ENCODE assay signal across 16 cellular contexts in genomic region chr1:63795455-63795854, GRCh38. TPM values are rescaled to one million over a fixed set of nuclear protein-coding genes. Genes with fewer than 3 reads are reported as not detected.
A peak's percentile ranks its signal among the peaks of the same experiment; 100 is the strongest.
DNase-seq lines count a peak whose midpoint lies in the region; ATAC-seq lines count a peak whose summit lies in the region.
"Had no signal": no experiment of that assay in that cellular context is flagged by ENCODE, and none has a peak within 500 bp of the region (broad histone marks: within the 10 kb centered on the region; RNA-seq: fewer than 3 reads in every experiment).

No MANE protein-coding gene starts in this region.

- no peak overlapping the region for H2BK5ac ChIP-seq in mesendoderm (ENCODE audit: low read length)

- H3K9ac ChIP-seq in mesendoderm (ENCODE audit: low read length): no peak overlapping the region

- H4K5ac ChIP-seq in mesendoderm (ENCODE audit: low read length): no peak overlapping the region

- H2AK5ac ChIP-seq in mesendoderm (ENCODE audit: low read length): no peak overlapping the region

- H3K4me1 Mint-ChIP-seq in naive thymus-derived CD8-positive, alpha-beta T cell: peaks cover 0 to 3% (median 0%) of the 10 kb centered on the region in 4 donors
- H3K4me1 Mint-ChIP-seq: IgD-negative memory B cell had no signal

- peaks cover 20% of the 10 kb centered on the region for H3K79me2 ChIP-seq in mesendoderm (ENCODE audit: control insufficient read depth, insufficient read depth, low read length)

- no peak overlapping the region for H2BK120ac ChIP-seq in mesendoderm (ENCODE audit: low read depth, low read length)

- H3K79me1 ChIP-seq in mesendoderm (ENCODE audit: low read length): peaks cover 8% of the 10 kb centered on the region

- H3K4me1 ChIP-seq in mesendoderm (ENCODE audit: control insufficient read depth, low read depth, low read length): peaks cover 25% of the 10 kb centered on the region
- H3K4me1 ChIP-seq: prostate gland had no signal

- peak overlapping the region; percentile 3 for H3K56ac ChIP-seq in mesendoderm (ENCODE audit: low read length)

- no peak overlapping the region for H2BK15ac ChIP-seq in mesendoderm (replicated peaks; ENCODE audit: low read depth)

- H3K18ac ChIP-seq in mesendoderm (ENCODE audit: low read length): peak overlapping the region; percentile 81

- no peaks in the 10 kb centered on the region for H3K27me3 ChIP-seq in mesendoderm (ENCODE audit: insufficient read depth, low read length, poor library complexity)

- peaks cover 0 to 22% (median 7%) of the 10 kb centered on the region in 5 donors for H3K27me3 Mint-ChIP-seq in naive thymus-derived CD8-positive, alpha-beta T cell

- POLR2A ChIA-PET in naive thymus-derived CD8-positive, alpha-beta T cell (lab: Charles Lee): no interaction called here

- DNase-seq in Daoy (ENCODE audit: low read depth) (peak; percentile 13), NCI-H2029 (lab: John Stamatoyannopoulos, UW) (peak; percentile 86), astrocyte of the hippocampus (ENCODE audit: low read depth, low spot score) (peak; percentile 65), mesendoderm (no peak), COR-L47 (lab: John Stamatoyannopoulos, UW) (no peak)
- no peak for DNase-seq in naive thymus-derived CD8-positive, alpha-beta T cell
- DNase-seq in activated naive CD4-positive, alpha-beta T cell treated with anti-CD3 and anti-CD28 coated beads, Interleukin-2, amount 50 U/mL, for 72 hours (ENCODE audit: low spot score in 2 of 2): no peak
- no peak for DNase-seq in central memory CD4-positive, alpha-beta T cell
- DNase-seq: activated CD4-positive, alpha-beta T cell treated with anti-CD3 and anti-CD28 coated beads for 1 hour; activated gamma-delta T cell; HCEC 1CT; hippocampal formation; NK-92 treated with Interleukin-12 subunit alpha and Interleukin-12 subunit beta, amount 100 ng/mL, for 24 hours had no signal

- no peak overlapping the region for H3K23ac ChIP-seq in mesendoderm (ENCODE audit: low read length)

- no peaks in the 10 kb centered on the region for H3K9me3 Mint-ChIP-seq in naive thymus-derived CD8-positive, alpha-beta T cell
- no peaks in the 10 kb centered on the region for H3K9me3 Mint-ChIP-seq in activated naive CD4-positive, alpha-beta T cell treated with anti-CD3 and anti-CD28 coated beads, Interleukin-2, amount 50 U/mL, for 72 hours
- H3K9me3 Mint-ChIP-seq: IgD-negative memory B cell had no signal

- no peak overlapping the region for H3K27ac ChIP-seq in mesendoderm (ENCODE audit: low read depth, low read length)
- H3K27ac ChIP-seq: prostate gland had no signal

- no peak overlapping the region for H3K27ac Mint-ChIP-seq in naive thymus-derived CD8-positive, alpha-beta T cell
- no peak overlapping the region for H3K27ac Mint-ChIP-seq in activated naive CD4-positive, alpha-beta T cell treated with anti-CD3 and anti-CD28 coated beads, Interleukin-2, amount 50 U/mL, for 72 hours

- H3K4me3 Mint-ChIP-seq in naive thymus-derived CD8-positive, alpha-beta T cell: no peak overlapping the region
- H3K4me3 Mint-ChIP-seq: IgD-negative memory B cell had no signal

- H3K36me3 Mint-ChIP-seq in naive thymus-derived CD8-positive, alpha-beta T cell: no peaks in the 10 kb centered on the region
- H3K36me3 Mint-ChIP-seq in activated naive CD4-positive, alpha-beta T cell treated with anti-CD3 and anti-CD28 coated beads, Interleukin-2, amount 50 U/mL, for 72 hours: no peaks in the 10 kb centered on the region
- H3K36me3 Mint-ChIP-seq: IgD-negative memory B cell had no signal

- no peak overlapping the region for H3K4me2 ChIP-seq in mesendoderm (ENCODE audit: low read length)

- no peak overlapping the region for H3K4me3 ChIP-seq in mesendoderm (ENCODE audit: low read length)
- H3K4me3 ChIP-seq: prostate gland had no signal

- peak overlapping the region; percentile 39 for H3K4ac ChIP-seq in mesendoderm (ENCODE audit: low read depth, low read length)

- ATAC-seq in naive thymus-derived CD8-positive, alpha-beta T cell: no peak
- no peak for ATAC-seq in activated naive CD4-positive, alpha-beta T cell treated with anti-CD3 and anti-CD28 coated beads, Interleukin-2, amount 50 U/mL, for 72 hours

- H4K8ac ChIP-seq in mesendoderm (ENCODE audit: low read depth, low read length): no peak overlapping the region

- no CpG with 5 or more reads among the region's 4 CpGs for WGBS in mesendoderm (ENCODE audit: extremely low coverage, insufficient coverage, low lambda C conversion rate)

- no peaks in the 10 kb centered on the region for H3K36me3 ChIP-seq in mesendoderm (ENCODE audit: control insufficient read depth, insufficient read depth, low read length)
- H3K36me3 ChIP-seq: prostate gland had no signal

RNA-seq across cellular contexts. Expression of gene ROR1, which starts 21.6 kb away (rescaled TPM):
- total RNA-seq in Daoy (2014; rRNA removed; shearing (Covaris generic)): 13.2 and 17.4 TPM in 2 replicates
- 18.6 TPM for polyA plus RNA-seq in mesendoderm (2013, experiment 1 of 2)
- polyA plus RNA-seq in mesendoderm (2013, experiment 2 of 2): 19.7 TPM
- total RNA-seq in naive thymus-derived CD8-positive, alpha-beta T cell: under 1 TPM; 0.44 to 0.80 TPM
- polyA plus RNA-seq in naive thymus-derived CD8-positive, alpha-beta T cell: not detected
- total RNA-seq in activated naive CD4-positive, alpha-beta T cell treated with anti-CD3 and anti-CD28 coated beads, Interleukin-2, amount 50 U/mL, for 72 hours: under 1 TPM in 1 of 2 donors, not detected in 1; 0.25 TPM
- total RNA-seq: T-helper 2 cell treated with Interferon-gamma antibody and Interleukin-4, amounts not matched to agents 100 ng/mL and 5 ng/mL, for 36 hours had no signal

Comparison
In these comparisons a context has a peak if more than half of its experiments do, and no peak if none do; other contexts are left out.
1. DNase-seq: peak in Daoy (single experiment), NCI-H2029 (single experiment) and astrocyte of the hippocampus (single experiment); none in mesendoderm (single experiment), COR-L47 (single experiment), naive thymus-derived CD8-positive, alpha-beta T cell (0 of 10), activated naive CD4-positive, alpha-beta T cell treated with anti-CD3 and anti-CD28 coated beads, Interleukin-2, amount 50 U/mL, for 72 hours (0 of 2) and central memory CD4-positive, alpha-beta T cell (single experiment).